9 cellular contexts compared by ENCODE assay signal in the genomic region with DNA sequence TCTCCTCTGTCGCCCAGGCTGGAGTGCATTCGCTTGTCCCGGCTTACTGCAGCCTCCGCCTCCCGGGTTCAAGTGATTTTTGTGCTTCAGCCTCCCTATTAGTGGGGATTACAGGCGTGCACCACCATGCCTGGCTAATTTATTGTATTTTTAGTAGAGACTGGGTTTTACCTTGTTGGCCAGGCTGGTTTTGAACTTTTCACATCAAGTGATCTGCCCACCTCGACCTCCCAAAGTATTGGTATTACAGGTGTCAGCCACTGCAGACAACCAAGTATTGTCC. TPM values are rescaled to one million over a fixed set of nuclear protein-coding genes. Genes with fewer than 3 reads are reported as not detected.
DNase-seq lines count a peak whose midpoint lies in the region; TF ChIP-seq lines count a peak whose summit lies in the region.
"Had no signal": no experiment of that assay in that cellular context is flagged by ENCODE, and none has a peak within 500 bp of the region (broad histone marks: within the 10 kb centered on the region; RNA-seq: fewer than 3 reads in every experiment).

No MANE protein-coding gene starts in this region.

- H3F3A ChIP-seq in MM.1S (ENCODE audit: insufficient read depth, low read length): peaks cover 42% of the 10 kb centered on the region

- H2AFZ ChIP-seq in MM.1S (ENCODE audit: low read length): no peak overlapping the region

- no peaks in the 10 kb centered on the region; the same call in 1 of the 2 replicates for H4K20me1 ChIP-seq in MM.1S (ENCODE audit: insufficient read depth, low read length)

- DNase-seq in BJ (ENCODE audit: low read depth) (no peak), MM.1S (no peak), activated gamma-delta T cell (lab: John Stamatoyannopoulos, UW) (no peak), NCI-H1105 treated with DMSO at 0.1 percent for 48 hours (lab: John Stamatoyannopoulos, UW) (no peak), NCI-H446 treated with DMSO at 0.1 percent for 48 hours (lab: John Stamatoyannopoulos, UW) (no peak)
- DNase-seq in effector memory CD4-positive, alpha-beta T cell: no peak
- no peak for DNase-seq in stimulated activated CD4-positive, alpha-beta T cell treated with anti-CD3 and anti-CD28 coated beads, Interleukin-2, amount 100 ng/mL, for 48 hours
- DNase-seq: NCI-H1048 had no signal

- peak overlapping the region; percentile 96; the same call in 1 of the 2 replicates for H3K9ac ChIP-seq in MM.1S (ENCODE audit: low read length)

- H3K4me2 ChIP-seq in MM.1S (ENCODE audit: low read depth, low read length): peak overlapping the region; percentile 79

- H3K9me3 Mint-ChIP-seq in nephron: no peaks in the 10 kb centered on the region

- H3K4me3 ChIP-seq in BJ (ENCODE audit: low read depth, low read length) (peak overlapping the region; percentile 83), MM.1S (ENCODE audit: low read length) (peak overlapping the region; percentile 96)
- H3K4me3 ChIP-seq in effector memory CD4-positive, alpha-beta T cell (ENCODE audit: insufficient read depth, low read depth, low read length, poor library complexity, severe bottlenecking): peak overlapping the region; percentile 85

- no peaks in the 10 kb centered on the region for H3K9me3 ChIP-seq in MM.1S (replicated peaks; ENCODE audit: insufficient read depth, low read length)
- H3K9me3 ChIP-seq in effector memory CD4-positive, alpha-beta T cell (ENCODE audit: control insufficient read depth, low read length): no peaks in the 10 kb centered on the region

- H3K27me3 ChIP-seq in BJ (ENCODE audit: control insufficient read depth, insufficient read depth, low read length) (no peaks in the 10 kb centered on the region), MM.1S (replicated peaks; ENCODE audit: insufficient read depth, low read length) (no peaks in the 10 kb centered on the region)
- H3K27me3 ChIP-seq in effector memory CD4-positive, alpha-beta T cell (replicated peaks; ENCODE audit: control insufficient read depth, insufficient read depth, low read length, poor library complexity, severe bottlenecking): no peaks in the 10 kb centered on the region

- CTCF ChIA-PET in BJ (lab: Yijun Ruan, JAX): no interaction called here

- H3K4me1 ChIP-seq in MM.1S (ENCODE audit: low read length): peaks cover 15% of the 10 kb centered on the region; the same call in 1 of the 2 replicates
- H3K4me1 ChIP-seq in effector memory CD4-positive, alpha-beta T cell (ENCODE audit: control insufficient read depth, insufficient read depth, low read length, poor library complexity, severe bottlenecking): peaks cover 7% of the 10 kb centered on the region

- H3K9me2 ChIP-seq in MM.1S (replicated peaks; ENCODE audit: insufficient read depth, low read length): no peaks in the 10 kb centered on the region

- peak overlapping the region; percentile 95 for H3K4me3 Mint-ChIP-seq in nephron

- H3K36me3 ChIP-seq in BJ (ENCODE audit: control insufficient read depth, insufficient read depth, low read length) (peaks cover 4% of the 10 kb centered on the region; the same call in 1 of the 2 replicates), MM.1S (replicated peaks; ENCODE audit: insufficient read depth, low read length) (peaks cover 3% of the 10 kb centered on the region; the same call in 1 of the 2 replicates)
- H3K36me3 ChIP-seq in effector memory CD4-positive, alpha-beta T cell (ENCODE audit: control insufficient read depth, insufficient read depth, low read length): peaks cover 31% of the 10 kb centered on the region

- peaks cover 48% of the 10 kb centered on the region for H3K79me2 ChIP-seq in MM.1S (ENCODE audit: low read length)

- peaks cover 42% of the 10 kb centered on the region for H3K36me3 Mint-ChIP-seq in nephron (ENCODE audit: low read depth)

- peak overlapping the region; percentile 83; the same call in 1 of the 2 replicates for H3K27ac ChIP-seq in MM.1S (ENCODE audit: low read length)
- H3K27ac ChIP-seq in effector memory CD4-positive, alpha-beta T cell (ENCODE audit: insufficient read depth, low read length, poor library complexity, severe bottlenecking): peak overlapping the region; percentile 98

- H3K4me1 Mint-ChIP-seq in nephron: peaks cover 34% of the 10 kb centered on the region

- TF ChIP-seq CTCF in BJ (IDR thresholded peaks at IDR 0.05; ENCODE audit: insufficient read depth, low read depth, low read length) (no peak), MM.1S (IDR thresholded peaks at IDR 0.05; ENCODE audit: low read length) (no peak), nephron (IDR thresholded peaks at IDR 0.05; ENCODE audit: unreplicated experiment in 3 of 3) (no peak)

- POLR2A ChIA-PET in BJ (lab: Charles Lee): no interaction called here

- no peaks in the 10 kb centered on the region for H3K27me3 Mint-ChIP-seq in nephron (ENCODE audit: low read depth)

- H3K27ac Mint-ChIP-seq in nephron: peak overlapping the region; percentile 94 to 98 (median 98)

RNA-seq across cellular contexts. Expression of gene RPS27A, which starts 1.1 kb away (rescaled TPM):
- 769 and 1,763 TPM in 2 replicates for polyA plus RNA-seq in BJ (2011; rRNA removed)
- 102 and 122 TPM in 2 replicates for polyA minus RNA-seq in BJ (2011; rRNA and poly(A)+ RNA removed)

RNA-seq across cellular contexts. Expression of gene CLHC1, which starts 1.5 kb away (rescaled TPM):
- 3.8 and 8.4 TPM in 2 replicates for polyA plus RNA-seq in BJ (2011; rRNA removed)
- 7.6 and 9.8 TPM in 2 replicates for polyA minus RNA-seq in BJ (2011; rRNA and poly(A)+ RNA removed)

RNA-seq across cellular contexts. Expression of gene MTIF2, which starts 35.4 kb away (rescaled TPM):
- polyA plus RNA-seq in BJ (2011; rRNA removed): 11.1 and 20.3 TPM in 2 replicates
- 15.3 and 15.5 TPM in 2 replicates for polyA minus RNA-seq in BJ (2011; rRNA and poly(A)+ RNA removed)
